2 cellular contexts compared by ENCODE assay signal in the genomic region with DNA sequence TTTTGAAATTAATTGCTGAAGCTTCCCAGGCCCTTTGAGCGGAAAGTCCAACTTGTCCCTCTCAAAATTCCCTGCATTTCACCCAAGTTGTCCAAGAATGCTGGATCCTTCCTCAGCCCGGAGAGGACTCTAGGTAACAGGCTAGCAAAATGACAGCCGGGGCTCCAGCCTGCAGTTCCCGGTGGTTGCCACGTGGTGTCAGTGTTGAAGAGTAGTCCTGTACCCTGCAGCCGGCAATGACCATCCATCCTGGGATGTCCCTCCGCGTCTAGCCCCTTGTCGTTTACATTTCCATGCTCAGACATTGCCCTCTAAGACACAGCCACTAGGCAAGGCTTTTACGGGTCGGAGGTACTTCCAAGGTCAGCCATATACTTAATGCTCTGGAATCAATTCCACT.
TF ChIP-seq lines count a peak whose summit lies in the region.

No MANE protein-coding gene starts in this region.

TF ChIP-seq in GM12878, 131 proteins besides CTCF, POLR2A, EP300 and RAD21:
- TF ChIP-seq SMC3 (IDR thresholded peaks at IDR 0.05; ENCODE audit: borderline replicate concordance, low read length) = peak; percentile 20; the same call in 1 of the 2 replicates
- no peak for TF ChIP-seq NFYA (IDR thresholded peaks at IDR 0.05; ENCODE audit: borderline replicate concordance, low read depth, low read length)
- no peak for TF ChIP-seq ZNF622 (IDR thresholded peaks at IDR 0.05)
- no peak for TF ChIP-seq SREBF1 (IDR thresholded peaks at IDR 0.05; ENCODE audit: low read length)
- no peak for TF ChIP-seq KLF5 (IDR thresholded peaks at IDR 0.05; ENCODE audit: partially characterized antibody)

TF ChIP-seq in liver, 16 proteins besides CTCF, POLR2A, EP300 and RAD21:
- no peak for TF ChIP-seq HNF4A (conservative IDR thresholded peaks at IDR 0.05)
- no peak for TF ChIP-seq SP1 (IDR thresholded peaks at IDR 0.05)
- TF ChIP-seq, protein P1, sequence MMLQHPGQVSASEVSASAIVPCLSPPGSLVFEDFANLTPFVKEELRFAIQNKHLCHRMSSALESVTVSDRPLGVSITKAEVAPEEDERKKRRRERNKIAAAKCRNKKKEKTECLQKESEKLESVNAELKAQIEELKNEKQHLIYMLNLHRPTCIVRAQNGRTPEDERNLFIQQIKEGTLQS (IDR thresholded peaks at IDR 0.05) = no peak
- TF ChIP-seq RXRA (IDR thresholded peaks at IDR 0.05) = no peak
- TF ChIP-seq FOXA2 (IDR thresholded peaks at IDR 0.05) = no peak
- TF ChIP-seq JUND (IDR thresholded peaks at IDR 0.05) = no peak
- TF ChIP-seq YY1 (IDR thresholded peaks at IDR 0.05) = no peak
- no peak for TF ChIP-seq TAF1 (conservative IDR thresholded peaks at IDR 0.05)
- TF ChIP-seq, protein P2, sequence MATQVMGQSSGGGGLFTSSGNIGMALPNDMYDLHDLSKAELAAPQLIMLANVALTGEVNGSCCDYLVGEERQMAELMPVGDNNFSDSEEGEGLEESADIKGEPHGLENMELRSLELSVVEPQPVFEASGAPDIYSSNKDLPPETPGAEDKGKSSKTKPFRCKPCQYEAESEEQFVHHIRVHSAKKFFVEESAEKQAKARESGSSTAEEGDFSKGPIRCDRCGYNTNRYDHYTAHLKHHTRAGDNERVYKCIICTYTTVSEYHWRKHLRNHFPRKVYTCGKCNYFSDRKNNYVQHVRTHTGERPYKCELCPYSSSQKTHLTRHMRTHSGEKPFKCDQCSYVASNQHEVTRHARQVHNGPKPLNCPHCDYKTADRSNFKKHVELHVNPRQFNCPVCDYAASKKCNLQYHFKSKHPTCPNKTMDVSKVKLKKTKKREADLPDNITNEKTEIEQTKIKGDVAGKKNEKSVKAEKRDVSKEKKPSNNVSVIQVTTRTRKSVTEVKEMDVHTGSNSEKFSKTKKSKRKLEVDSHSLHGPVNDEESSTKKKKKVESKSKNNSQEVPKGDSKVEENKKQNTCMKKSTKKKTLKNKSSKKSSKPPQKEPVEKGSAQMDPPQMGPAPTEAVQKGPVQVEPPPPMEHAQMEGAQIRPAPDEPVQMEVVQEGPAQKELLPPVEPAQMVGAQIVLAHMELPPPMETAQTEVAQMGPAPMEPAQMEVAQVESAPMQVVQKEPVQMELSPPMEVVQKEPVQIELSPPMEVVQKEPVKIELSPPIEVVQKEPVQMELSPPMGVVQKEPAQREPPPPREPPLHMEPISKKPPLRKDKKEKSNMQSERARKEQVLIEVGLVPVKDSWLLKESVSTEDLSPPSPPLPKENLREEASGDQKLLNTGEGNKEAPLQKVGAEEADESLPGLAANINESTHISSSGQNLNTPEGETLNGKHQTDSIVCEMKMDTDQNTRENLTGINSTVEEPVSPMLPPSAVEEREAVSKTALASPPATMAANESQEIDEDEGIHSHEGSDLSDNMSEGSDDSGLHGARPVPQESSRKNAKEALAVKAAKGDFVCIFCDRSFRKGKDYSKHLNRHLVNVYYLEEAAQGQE (IDR thresholded peaks at IDR 0.05) = no peak
- TF ChIP-seq, protein P3, sequence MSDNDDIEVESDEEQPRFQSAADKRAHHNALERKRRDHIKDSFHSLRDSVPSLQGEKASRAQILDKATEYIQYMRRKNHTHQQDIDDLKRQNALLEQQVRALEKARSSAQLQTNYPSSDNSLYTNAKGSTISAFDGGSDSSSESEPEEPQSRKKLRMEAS (IDR thresholded peaks at IDR 0.05) = no peak
- TF ChIP-seq GABPA (IDR thresholded peaks at IDR 0.05 in 1 of 2, conservative IDR thresholded peaks at IDR 0.05 in 1 of 2) = no peak
- no peak for TF ChIP-seq EGR1 (IDR thresholded peaks at IDR 0.05; ENCODE audit: low read depth in 2 of 2)
- TF ChIP-seq FOXA1 (IDR thresholded peaks at IDR 0.05) = no peak
- TF ChIP-seq, protein P4, sequence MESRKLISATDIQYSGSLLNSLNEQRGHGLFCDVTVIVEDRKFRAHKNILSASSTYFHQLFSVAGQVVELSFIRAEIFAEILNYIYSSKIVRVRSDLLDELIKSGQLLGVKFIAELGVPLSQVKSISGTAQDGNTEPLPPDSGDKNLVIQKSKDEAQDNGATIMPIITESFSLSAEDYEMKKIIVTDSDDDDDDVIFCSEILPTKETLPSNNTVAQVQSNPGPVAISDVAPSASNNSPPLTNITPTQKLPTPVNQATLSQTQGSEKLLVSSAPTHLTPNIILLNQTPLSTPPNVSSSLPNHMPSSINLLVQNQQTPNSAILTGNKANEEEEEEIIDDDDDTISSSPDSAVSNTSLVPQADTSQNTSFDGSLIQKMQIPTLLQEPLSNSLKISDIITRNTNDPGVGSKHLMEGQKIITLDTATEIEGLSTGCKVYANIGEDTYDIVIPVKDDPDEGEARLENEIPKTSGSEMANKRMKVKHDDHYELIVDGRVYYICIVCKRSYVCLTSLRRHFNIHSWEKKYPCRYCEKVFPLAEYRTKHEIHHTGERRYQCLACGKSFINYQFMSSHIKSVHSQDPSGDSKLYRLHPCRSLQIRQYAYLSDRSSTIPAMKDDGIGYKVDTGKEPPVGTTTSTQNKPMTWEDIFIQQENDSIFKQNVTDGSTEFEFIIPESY (IDR thresholded peaks at IDR 0.05) = no peak
